In genomic region chr3:11640009-11640673, GRCh38 we compare ENCODE assay signal across 9 cellular contexts. TPM values are rescaled to one million over a fixed set of nuclear protein-coding genes. Genes with fewer than 3 reads are reported as not detected.
DNase-seq lines count a peak whose midpoint lies in the region; ATAC-seq and TF ChIP-seq lines count a peak whose summit lies in the region.
"Had no signal": no experiment of that assay in that cellular context is flagged by ENCODE, and none has a peak within 500 bp of the region (broad histone marks: within the 10 kb centered on the region; RNA-seq: fewer than 3 reads in every experiment).

No MANE protein-coding gene starts in this region.

- no peaks in the 10 kb centered on the region for H3K9me3 ChIP-seq in BLaER1
- no peaks in the 10 kb centered on the region for H3K9me3 ChIP-seq in osteoblast (ENCODE audit: low read depth, low read length)

- H3K27me3 ChIP-seq in BLaER1 (no peaks in the 10 kb centered on the region), osteoblast (ENCODE audit: insufficient read depth, low read length) (no peaks in the 10 kb centered on the region)

- no peaks in the 10 kb centered on the region for H3K9me3 Mint-ChIP-seq in chondrocyte (ENCODE audit: low read depth)

- H3K27ac ChIP-seq in BLaER1 (0 out of 2 replicates have a peak overlapping the region, but pooled peaks have one; percentile 5), osteoblast (ENCODE audit: low read depth, low read length) (peak overlapping the region; percentile 95)

- H3K36me3 Mint-ChIP-seq in chondrocyte (ENCODE audit: low read depth), result peaks cover 15% of the 10 kb centered on the region

- no peak for TF ChIP-seq CTCF in chondrocyte (IDR thresholded peaks at IDR 0.05)
- TF ChIP-seq CTCF in osteoblast (IDR thresholded peaks at IDR 0.05; ENCODE audit: extremely low read depth, low read depth, low read length), result no peak

- H3K4me2 ChIP-seq in BLaER1, result peak overlapping the region; percentile 92
- H3K4me2 ChIP-seq in osteoblast (ENCODE audit: insufficient read depth, low read length), result peak overlapping the region; percentile 82

- ATAC-seq in HG03039 (IDR thresholded peaks at IDR 0.05; ENCODE audit: unreplicated experiment) (no peak), HG03175 (IDR thresholded peaks at IDR 0.05; ENCODE audit: unreplicated experiment) (no peak), HG03108 (IDR thresholded peaks at IDR 0.05; ENCODE audit: unreplicated experiment) (no peak)

- H3K9ac ChIP-seq in BLaER1, result peak overlapping the region; percentile 97

- H3K27me3 Mint-ChIP-seq in chondrocyte (ENCODE audit: low read depth), result no peaks in the 10 kb centered on the region

- H3K4me3 Mint-ChIP-seq in chondrocyte (ENCODE audit: unreplicated experiment), result peak overlapping the region; percentile 95

- peaks cover 20% of the 10 kb centered on the region for H3K36me3 ChIP-seq in BLaER1
- no peaks in the 10 kb centered on the region for H3K36me3 ChIP-seq in osteoblast (ENCODE audit: insufficient read depth, low read length)

- H3K4me1 ChIP-seq in BLaER1 (peaks cover 72% of the 10 kb centered on the region), osteoblast (ENCODE audit: insufficient read depth, low read length) (peaks cover 66% of the 10 kb centered on the region)

- H4K20me1 ChIP-seq in BLaER1 (peaks cover 70% of the 10 kb centered on the region), osteoblast (ENCODE audit: insufficient read depth, low read length) (peaks cover 20% of the 10 kb centered on the region)

- peak overlapping the region; percentile 99 for H3K27ac Mint-ChIP-seq in chondrocyte (ENCODE audit: unreplicated experiment)

- DNase-seq in M059J (ENCODE audit: low read depth) (peak; percentile 7), chondrocyte (ENCODE audit: low spot score) (no peak), osteoblast (ENCODE audit: insufficient read length, low spot score, missing footprints) (no peak), NOMO-1 treated with DMSO at 0.1 percent for 48 hours (lab: John Stamatoyannopoulos, UW; ENCODE audit: unreplicated experiment) (no peak)
- DNase-seq: OCI-M1 had no signal

- peaks cover 80% of the 10 kb centered on the region for H3K79me2 ChIP-seq in osteoblast (ENCODE audit: insufficient read depth, low read length)

- H3K4me3 ChIP-seq in BLaER1 (peak overlapping the region; percentile 86), osteoblast (ENCODE audit: insufficient read depth, low read length) (peak overlapping the region; percentile 87)

- H3K4me1 Mint-ChIP-seq in chondrocyte (ENCODE audit: low read depth), result peaks cover 74% of the 10 kb centered on the region

- H2AFZ ChIP-seq in osteoblast (ENCODE audit: low read length), result no peak overlapping the region

RNA-seq across cellular contexts. Expression of gene VGLL4, which starts 3.6 kb away (rescaled TPM):
- 28.9 and 36.1 TPM in 2 replicates for total RNA-seq in M059J (2014; rRNA removed; shearing (Covaris generic))
- total RNA-seq in chondrocyte (102 to 141 TPM (median 141 TPM) in 3 replicates), osteoblast (58.0 and 68.8 TPM in 2 replicates)
